15 cellular contexts compared by ENCODE assay signal in the genomic region with DNA sequence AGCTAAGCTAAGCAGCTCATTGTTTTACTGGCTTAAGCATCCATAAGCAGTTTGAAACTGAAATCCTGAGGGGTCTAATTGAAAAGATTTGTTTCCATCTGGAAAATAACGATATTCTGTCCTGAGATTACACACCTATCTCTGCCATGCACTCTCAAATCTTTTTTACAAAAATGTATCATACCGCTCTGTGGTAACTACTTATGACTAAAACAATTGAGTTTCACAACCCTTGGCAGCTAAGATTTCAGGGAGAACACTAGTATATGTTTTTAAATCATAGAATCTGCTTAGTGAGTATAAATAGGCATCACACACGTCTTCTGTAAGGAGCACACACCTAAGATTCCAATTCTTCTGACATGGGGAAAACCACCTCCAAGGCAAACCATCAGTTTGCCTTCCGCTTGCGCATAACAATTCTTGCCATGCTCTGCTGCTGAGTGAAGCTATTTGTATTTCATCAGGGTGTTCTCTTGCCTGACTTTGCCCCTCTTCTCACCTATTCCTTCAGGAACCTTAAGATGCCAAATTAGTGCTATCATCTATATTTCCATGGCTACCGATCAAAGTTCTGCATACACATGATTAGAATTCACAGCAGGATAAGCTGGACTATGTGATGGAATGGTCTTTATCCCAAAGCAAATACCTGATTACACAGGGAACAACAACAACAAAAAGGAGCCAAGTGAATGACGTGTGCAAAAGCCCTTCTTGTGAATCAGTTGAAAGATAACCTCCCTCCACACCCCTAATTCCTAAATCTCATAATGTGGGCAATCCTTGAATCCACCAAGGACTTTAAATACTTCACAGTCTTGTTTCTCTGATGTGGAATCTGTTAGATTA. TPM values are rescaled to one million over a fixed set of nuclear protein-coding genes. Genes with fewer than 3 reads are reported as not detected.
A peak's percentile ranks its signal among the peaks of the same experiment; 100 is the strongest.
DNase-seq lines count a peak whose midpoint lies in the region; ATAC-seq and TF ChIP-seq lines count a peak whose summit lies in the region.
"Had no signal": no experiment of that assay in that cellular context is flagged by ENCODE, and none has a peak within 500 bp of the region (broad histone marks: within the 10 kb centered on the region; RNA-seq: fewer than 3 reads in every experiment).

No MANE protein-coding gene starts in this region.

- H4K20me1 ChIP-seq in GM23338 (replicated peaks; ENCODE audit: insufficient read depth) = no peaks in the 10 kb centered on the region
- H4K20me1 ChIP-seq: BLaER1 had no signal

- no peak overlapping the region for H4K5ac ChIP-seq in mesendoderm (ENCODE audit: low read length)

- H3K36me3 ChIP-seq in GM23338 (ENCODE audit: insufficient read depth) (no peaks in the 10 kb centered on the region), endodermal cell (ENCODE audit: control insufficient read depth, insufficient read depth, low read length) (peaks cover 11% of the 10 kb centered on the region), mesendoderm (ENCODE audit: control insufficient read depth, insufficient read depth, low read length) (no peaks in the 10 kb centered on the region)

- CTCF ChIA-PET in RWPE1 (lab: Yijun Ruan, JAX) = interaction anchor here (1.2 kb wide), 1 partner anchor 12 kb away, joined by 3 read pairs; no protein-coding TSS in a partner anchor

- H3K27ac Mint-ChIP-seq in GM23338 = no peak overlapping the region
- H3K27ac Mint-ChIP-seq in endodermal cell = no peak overlapping the region

- ATAC-seq in GM23338 = peak; percentile 85
- no peak for ATAC-seq in GM19035 (IDR thresholded peaks at IDR 0.05; ENCODE audit: unreplicated experiment)
- ATAC-seq in GM21786 (IDR thresholded peaks at IDR 0.05; ENCODE audit: unreplicated experiment) = no peak

- no peak overlapping the region for H2BK5ac ChIP-seq in mesendoderm (ENCODE audit: low read length)

- no peak overlapping the region for H3K56ac ChIP-seq in mesendoderm (ENCODE audit: low read length)

- H3K4me3 ChIP-seq in GM23338 (no peak overlapping the region), endodermal cell (ENCODE audit: low read length) (peak overlapping the region; percentile 25), mesendoderm (ENCODE audit: low read length) (no peak overlapping the region)
- H3K4me3 ChIP-seq: BLaER1 had no signal

- H3K4me1 ChIP-seq in GM23338 (ENCODE audit: insufficient read depth) = peaks cover 17% of the 10 kb centered on the region
- H3K4me1 ChIP-seq in endodermal cell (ENCODE audit: control insufficient read depth, insufficient read depth, low read length) = peaks cover 9% of the 10 kb centered on the region
- no peaks in the 10 kb centered on the region for H3K4me1 ChIP-seq in mesendoderm (ENCODE audit: control insufficient read depth, low read depth, low read length)
- H3K4me1 ChIP-seq: BLaER1 had no signal

- H3K4me2 ChIP-seq in GM23338 = peak overlapping the region; percentile 2; the same call in 1 of the 2 replicates
- no peak overlapping the region for H3K4me2 ChIP-seq in mesendoderm (ENCODE audit: low read length)
- H3K4me2 ChIP-seq: BLaER1 had no signal

- TF ChIP-seq CTCF in GM23338 (conservative IDR thresholded peaks at IDR 0.05; ENCODE audit: low read depth in 2 of 2) = no peak
- no peak for TF ChIP-seq CTCF in endodermal cell (conservative IDR thresholded peaks at IDR 0.05)
- no peak for TF ChIP-seq CTCF in RWPE1 (conservative IDR thresholded peaks at IDR 0.05; ENCODE audit: low read depth)

- H3K27ac ChIP-seq in GM23338 (ENCODE audit: low read depth) (no peak overlapping the region), endodermal cell (ENCODE audit: low read depth, low read length) (no peak overlapping the region), mesendoderm (ENCODE audit: low read depth, low read length) (no peak overlapping the region), RWPE1 (no peak overlapping the region)
- H3K27ac ChIP-seq: BLaER1 had no signal

- H3K4ac ChIP-seq in mesendoderm (ENCODE audit: low read depth, low read length) = no peak overlapping the region

- POLR2A ChIA-PET in RWPE1 (lab: Yijun Ruan, JAX; ENCODE audit: low non-redundant PET) = no interaction called here

- no peak overlapping the region for H3K18ac ChIP-seq in mesendoderm (ENCODE audit: low read length)

- H3K36me3 Mint-ChIP-seq in GM23338 (ENCODE audit: low read depth) (no peaks in the 10 kb centered on the region), endodermal cell (ENCODE audit: low read depth) (peaks cover 20% of the 10 kb centered on the region)

- H3K23ac ChIP-seq in mesendoderm (ENCODE audit: low read length) = no peak overlapping the region

- no peak overlapping the region for H2BK120ac ChIP-seq in mesendoderm (ENCODE audit: low read depth, low read length)

- no peaks in the 10 kb centered on the region for H3F3A ChIP-seq in GM23338 (replicated peaks; ENCODE audit: low read depth)

- H3K27me3 Mint-ChIP-seq in GM23338 (ENCODE audit: insufficient read depth, low read depth, poor library complexity) (no peaks in the 10 kb centered on the region), endodermal cell (ENCODE audit: insufficient read depth) (peaks cover 25% of the 10 kb centered on the region)

- no peak overlapping the region for H2AFZ ChIP-seq in GM23338

- no peaks in the 10 kb centered on the region for H3K27me3 ChIP-seq in GM23338 (ENCODE audit: insufficient read depth)
- H3K27me3 ChIP-seq in endodermal cell (ENCODE audit: control insufficient read depth, insufficient read depth, low read length, poor library complexity, severe bottlenecking) = peaks cover 5% of the 10 kb centered on the region
- H3K27me3 ChIP-seq in mesendoderm (ENCODE audit: insufficient read depth, low read length, poor library complexity) = no peaks in the 10 kb centered on the region
- H3K27me3 ChIP-seq: BLaER1 had no signal

- H2BK15ac ChIP-seq in mesendoderm (replicated peaks; ENCODE audit: low read depth) = no peak overlapping the region

- H2AK5ac ChIP-seq in mesendoderm (ENCODE audit: low read length) = no peak overlapping the region

- H3K9me3 ChIP-seq in endodermal cell (ENCODE audit: control insufficient read depth, low read length) = no peaks in the 10 kb centered on the region
- H3K9me3 ChIP-seq: BLaER1 had no signal

- H3K9me2 ChIP-seq in GM23338 (ENCODE audit: insufficient read depth) = no peaks in the 10 kb centered on the region

- no peaks in the 10 kb centered on the region for H3K9me3 Mint-ChIP-seq in GM23338
- H3K9me3 Mint-ChIP-seq in endodermal cell = no peaks in the 10 kb centered on the region

- H3K4me1 Mint-ChIP-seq in GM23338 = peaks cover 7% of the 10 kb centered on the region
- H3K4me1 Mint-ChIP-seq in endodermal cell = peaks cover 17% of the 10 kb centered on the region

- no peaks in the 10 kb centered on the region for H3K79me1 ChIP-seq in mesendoderm (ENCODE audit: low read length)

- whole genome bisulfite sequencing in endodermal cell (ENCODE audit: insufficient coverage in 1 of 2, insufficient read length in 1 of 2), 2 experiments = 78 to 88% methylated on average over 5 to 7 of the region's 7 CpGs
- no CpG with 5 or more reads among the region's 7 CpGs for WGBS in mesendoderm (ENCODE audit: extremely low coverage, insufficient coverage, low lambda C conversion rate)

- H3K79me2 ChIP-seq in GM23338 (replicated peaks; ENCODE audit: insufficient read depth) (no peaks in the 10 kb centered on the region), mesendoderm (ENCODE audit: control insufficient read depth, insufficient read depth, low read length) (no peaks in the 10 kb centered on the region)

- DNase-seq in GM23338 (ENCODE audit: low spot score) = peak; percentile 51
- DNase-seq in NCI-H82 treated with DMSO at 0.1 percent for 48 hours (lab: John Stamatoyannopoulos, UW; ENCODE audit: unreplicated experiment) = peak; percentile 35
- no peak for DNase-seq in endodermal cell
- peak; percentile 22 for DNase-seq in mesendoderm
- DNase-seq in nucleus accumbens (lab: John Stamatoyannopoulos, UW) = no peak
- no peak for DNase-seq in RWPE1 (ENCODE audit: low spot score)
- DNase-seq: DMS 273 treated with DMSO at 0.1 percent for 48 hours, NCI-H1048, NCI-H1694, NCI-H446, NCI-H748 treated with DMSO at 0.1 percent for 48 hours, SIG-M5 had no signal

- peak overlapping the region; percentile 35 for H3K9ac ChIP-seq in endodermal cell (ENCODE audit: extremely low read depth, low read length, poor library complexity, severe bottlenecking)
- H3K9ac ChIP-seq in mesendoderm (ENCODE audit: low read length) = no peak overlapping the region
- H3K9ac ChIP-seq: BLaER1 had no signal

- H3K4me3 Mint-ChIP-seq in GM23338 (no peak overlapping the region), endodermal cell (no peak overlapping the region)

- H4K8ac ChIP-seq in mesendoderm (ENCODE audit: low read depth, low read length) = no peak overlapping the region

TF ChIP-seq in GM23338, 12 proteins besides CTCF, POLR2A, EP300 and RAD21:
- TF ChIP-seq ZNF331 (CRISPR knock-in tag; IDR thresholded peaks at IDR 0.05; ENCODE audit: low read depth) = no peak
- TF ChIP-seq POLR2AphosphoS5 (IDR thresholded peaks at IDR 0.05; ENCODE audit: low read depth) = no peak
- TF ChIP-seq NANOG (IDR thresholded peaks at IDR 0.05; ENCODE audit: borderline replicate concordance) = no peak
- TF ChIP-seq, protein P1, sequence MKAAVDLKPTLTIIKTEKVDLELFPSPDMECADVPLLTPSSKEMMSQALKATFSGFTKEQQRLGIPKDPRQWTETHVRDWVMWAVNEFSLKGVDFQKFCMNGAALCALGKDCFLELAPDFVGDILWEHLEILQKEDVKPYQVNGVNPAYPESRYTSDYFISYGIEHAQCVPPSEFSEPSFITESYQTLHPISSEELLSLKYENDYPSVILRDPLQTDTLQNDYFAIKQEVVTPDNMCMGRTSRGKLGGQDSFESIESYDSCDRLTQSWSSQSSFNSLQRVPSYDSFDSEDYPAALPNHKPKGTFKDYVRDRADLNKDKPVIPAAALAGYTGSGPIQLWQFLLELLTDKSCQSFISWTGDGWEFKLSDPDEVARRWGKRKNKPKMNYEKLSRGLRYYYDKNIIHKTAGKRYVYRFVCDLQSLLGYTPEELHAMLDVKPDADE (IDR thresholded peaks at IDR 0.05) = no peak
- no peak for TF ChIP-seq EZH2 (IDR thresholded peaks at IDR 0.05; ENCODE audit: low read depth, unreplicated experiment)
- TF ChIP-seq STAT1 (IDR thresholded peaks at IDR 0.05; ENCODE audit: unreplicated experiment) = no peak

RNA-seq across cellular contexts. Expression of a gene that starts 40.9 kb away (rescaled TPM):
- total RNA-seq in GM23338 (2014; rRNA removed; shearing (Covaris generic)) = 13.5 and 17.2 TPM in 2 replicates
- polyA plus RNA-seq in GM23338 (2016; fragmentation: Nextera tagmentation; extraction: Ambion mirVana) = 12.4 and 15.1 TPM in 2 replicates
- total RNA-seq in endodermal cell = 10 to 100 TPM; 19.1 to 20.4 TPM
- 18.0 TPM for polyA plus RNA-seq in endodermal cell (2013, experiment 1 of 2)
- 19.6 TPM for polyA plus RNA-seq in endodermal cell (2013, experiment 2 of 2)
- polyA plus RNA-seq in mesendoderm (2013, experiment 1 of 2) = 16.0 TPM
- 16.7 TPM for polyA plus RNA-seq in mesendoderm (2013, experiment 2 of 2)

Comparison
In these comparisons a context has a peak if more than half of its experiments do, and no peak if none do; other contexts are left out.
1. DNase-seq: peak in GM23338 (single experiment), NCI-H82 treated with DMSO at 0.1 percent for 48 hours (single experiment) and mesendoderm (single experiment); none in endodermal cell (single experiment), nucleus accumbens (0 of 56) and RWPE1 (single experiment).